1 cellular context compared by ENCODE assay signal in genomic region chr9:124011460-124012301, GRCh38.
TF ChIP-seq lines count a peak whose summit lies in the region.

TSS of gene LHX2 (plus strand) at chr9:124011768. CDS start at chr9:124012349, 581 bp downstream.

TF ChIP-seq in WTC11, 78 proteins besides CTCF, POLR2A, EP300 and RAD21 (continued from another document):
- no peak for TF ChIP-seq IRF1 (CRISPR knock-in tag; IDR thresholded peaks at IDR 0.05)
- peak; percentile 95 for TF ChIP-seq E2F5 (CRISPR knock-in tag; IDR thresholded peaks at IDR 0.05)
- no peak for TF ChIP-seq NFATC4 (CRISPR knock-in tag; IDR thresholded peaks at IDR 0.05)
- no peak for TF ChIP-seq ZNF532 (CRISPR knock-in tag; IDR thresholded peaks at IDR 0.05; ENCODE audit: borderline replicate concordance)
